ENCODE assay signal across 13 cellular contexts in the genomic region with DNA sequence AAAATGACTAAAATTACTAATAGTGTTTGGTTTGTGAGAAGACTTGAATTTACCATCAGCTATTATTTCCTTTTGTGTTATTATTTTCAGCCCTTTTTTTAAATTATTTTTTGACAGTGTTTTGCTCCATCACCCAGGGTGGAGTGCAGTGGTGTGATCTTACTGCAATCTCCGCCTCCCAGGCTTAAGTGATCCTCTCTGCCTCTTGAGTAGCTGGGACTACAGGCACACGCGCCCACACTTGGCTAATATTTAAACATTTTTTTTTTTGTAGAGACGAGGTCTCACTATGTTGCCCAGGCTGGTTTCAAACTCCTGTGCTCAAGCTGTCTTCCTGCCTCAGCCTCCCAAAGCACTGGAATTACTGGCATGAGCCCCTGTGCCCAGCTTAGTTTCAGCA. TPM values are rescaled to one million over a fixed set of nuclear protein-coding genes. Genes with fewer than 3 reads are reported as not detected.
"Had no signal": no experiment of that assay in that cellular context is flagged by ENCODE, and none has a peak within 500 bp of the region (broad histone marks: within the 10 kb centered on the region; RNA-seq: fewer than 3 reads in every experiment).

No MANE protein-coding gene starts in this region.

- ATAC-seq: gastroesophageal sphincter, left lobe of liver, psoas muscle, sciatic nerve had no signal

- H3K4me1 ChIP-seq: testis had no signal

- H3K27ac ChIP-seq: gastroesophageal sphincter, psoas muscle, stomach, testis had no signal

- H3K27me3 ChIP-seq: dorsolateral prefrontal cortex, gastroesophageal sphincter, stomach, testis had no signal

- H3K4me3 ChIP-seq: dorsolateral prefrontal cortex, gastroesophageal sphincter, psoas muscle, stomach, testis had no signal

- DNase-seq: activated CD4-positive, alpha-beta T cell treated with anti-CD3 and anti-CD28 coated beads, Interleukin-2, amount 50 U/mL, for 48 hours; activated CD4-positive, CD25-positive, alpha-beta regulatory T cell treated with anti-CD3 and anti-CD28 coated beads, Interleukin-2, amount 50 U/mL, for 72 hours; activated naive CD4-positive, alpha-beta T cell treated with anti-CD3 and anti-CD28 coated beads, Interleukin-2, amount 50 U/mL, for 16 hours; dorsolateral prefrontal cortex; islet precursor cell; psoas muscle; stomach; T1000; testis had no signal

- H3K9me3 ChIP-seq: gastroesophageal sphincter, psoas muscle, stomach, testis had no signal

- FAIRE-seq: urothelium cell line had no signal

RNA-seq across cellular contexts. Expression of gene UTS2B, which starts 31.7 kb away (rescaled TPM):
- total RNA-seq: stomach had no signal
